25 cellular contexts compared by ENCODE assay signal in the genomic region with DNA sequence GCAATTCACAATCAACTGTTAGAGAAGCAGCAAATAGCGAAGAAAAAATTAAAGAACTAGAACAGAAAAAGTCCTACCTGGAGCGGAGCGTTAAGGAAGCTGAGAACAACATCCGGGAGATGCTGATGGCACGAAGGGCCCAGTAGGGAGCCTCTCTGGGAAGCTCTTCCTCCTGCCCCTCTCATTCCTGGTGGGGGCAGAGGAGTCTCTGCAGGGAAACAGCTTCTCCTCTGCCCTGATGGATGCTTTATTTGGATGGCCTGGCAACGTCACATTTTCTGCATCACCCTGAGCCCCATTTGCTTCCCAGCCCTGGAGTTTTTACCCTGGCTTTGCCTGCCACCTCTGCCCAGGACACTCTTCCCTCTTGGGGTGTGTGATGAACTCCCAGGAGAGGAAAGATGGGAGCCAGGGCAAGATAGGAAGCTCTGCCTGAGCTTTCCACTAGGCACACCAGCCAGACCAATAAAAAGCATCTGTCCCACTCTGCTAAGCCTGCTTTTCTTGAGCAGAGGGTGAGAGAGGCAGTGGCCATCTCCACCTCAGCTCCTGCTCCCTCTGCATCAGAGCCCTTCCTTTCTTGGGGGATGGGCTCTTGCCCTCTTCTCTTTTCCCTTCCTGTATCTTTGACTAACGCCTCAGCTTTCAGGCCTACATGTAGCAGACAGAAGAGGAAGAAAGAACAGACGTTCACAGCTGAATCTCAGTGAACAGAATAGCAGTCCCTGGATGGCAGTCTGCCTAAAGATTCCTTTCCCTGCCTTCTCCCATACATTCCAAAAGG. TPM values are rescaled to one million over a fixed set of nuclear protein-coding genes. Genes with fewer than 3 reads are reported as not detected.
DNase-seq lines count a peak whose midpoint lies in the region; ATAC-seq, FAIRE-seq and TF ChIP-seq lines count a peak whose summit lies in the region.
"Had no signal": no experiment of that assay in that cellular context is flagged by ENCODE, and none has a peak within 500 bp of the region (broad histone marks: within the 10 kb centered on the region; RNA-seq: fewer than 3 reads in every experiment).

No MANE protein-coding gene starts in this region.

- H3K27ac ChIP-seq in left lung = peak overlapping the region in 1 of 2 donors; percentile 21
- H3K27ac ChIP-seq in CD4-positive, alpha-beta memory T cell (ENCODE audit: low read depth, low read length) = no peak overlapping the region
- H3K27ac ChIP-seq: adrenal gland, coronary artery, gastroesophageal sphincter, SJSA1, thyroid gland had no signal

- H3K27ac Mint-ChIP-seq in CD4-positive, alpha-beta memory T cell = no peak overlapping the region
- H3K27ac Mint-ChIP-seq: stimulated activated naive CD8-positive, alpha-beta T cell treated with anti-CD3 and anti-CD28 coated beads, Interleukin-15, amount 100 ng/mL, for 72 hours had no signal

- no peak for TF ChIP-seq CTCF in left lung (IDR thresholded peaks at IDR 0.05)

- POLR2A ChIA-PET in CD4-positive, alpha-beta memory T cell (lab: Charles Lee; ENCODE audit: partially characterized antibody) = no interaction called here

- no peak overlapping the region for H3K4me3 Mint-ChIP-seq in CD4-positive, alpha-beta memory T cell
- H3K4me3 Mint-ChIP-seq: stimulated activated naive CD8-positive, alpha-beta T cell treated with anti-CD3 and anti-CD28 coated beads, Interleukin-15, amount 100 ng/mL, for 72 hours had no signal

- peaks cover 0 to 37% of the 10 kb centered on the region in 2 donors for H3K4me1 ChIP-seq in left lung
- no peaks in the 10 kb centered on the region for H3K4me1 ChIP-seq in CD4-positive, alpha-beta memory T cell (ENCODE audit: insufficient read depth, low read length)
- H3K4me1 ChIP-seq: adrenal gland, gastroesophageal sphincter, SJSA1, thyroid gland had no signal

- no peak for TF ChIP-seq POLR2A in H54 (IDR thresholded peaks at IDR 0.05; ENCODE audit: low read depth, low read length)

- peaks cover 2 to 6% of the 10 kb centered on the region in 2 donors for H3K27me3 Mint-ChIP-seq in CD4-positive, alpha-beta memory T cell

- DNase-seq in Ammon's horn (ENCODE audit: low spot score) (peak; percentile 45), H54 (ENCODE audit: insufficient read length, low spot score) (no peak), SKM-1 treated with dmso at 0.1 percent for 144 hours (lab: John Stamatoyannopoulos, UW; ENCODE audit: unreplicated experiment) (peak; percentile 68), left lung (no peak), NCI-H2196 treated with DMSO at 0.1 percent for 48 hours (lab: John Stamatoyannopoulos, UW; ENCODE audit: unreplicated experiment) (no peak)
- DNase-seq in central memory CD4-positive, alpha-beta T cell = no peak
- DNase-seq in activated CD8-positive, alpha-beta memory T cell treated with anti-CD3 and anti-CD28 coated beads for 24 hours = no peak
- no peak for DNase-seq in CD4-positive, alpha-beta memory T cell
- DNase-seq: activated CD4-positive, alpha-beta T cell treated with anti-CD3 and anti-CD28 coated beads for 4 hours; activated naive CD4-positive, alpha-beta T cell treated with Interleukin-2 at 50 U/mL for 16 hours; activated T-cell treated with anti-CD3 and anti-CD28 coated beads, Interleukin-2, amount 50 U/mL, for 48 hours; adrenal gland; mucosa of descending colon; NCI-H1417; NCI-H2081; NCI-H345; NCI-H748 treated with DMSO at 0.1 percent for 48 hours; PC-3; stimulated activated CD4-positive, alpha-beta T cell treated with anti-CD3 and anti-CD28 coated beads, Interleukin-15, amount 100 ng/mL, for 24 hours; stimulated activated naive CD8-positive, alpha-beta T cell treated with anti-CD3 and anti-CD28 coated beads, Interleukin-15, amount 100 ng/mL, for 72 hours; thyroid gland had no signal

- no peaks in the 10 kb centered on the region for H3K36me3 ChIP-seq in left lung
- no peaks in the 10 kb centered on the region for H3K36me3 ChIP-seq in CD4-positive, alpha-beta memory T cell (ENCODE audit: insufficient read depth, low read length)
- H3K36me3 ChIP-seq: adrenal gland, gastroesophageal sphincter, SJSA1, thyroid gland had no signal

- intact Hi-C loops in left lung (cut with DNase I) = no loop called here
- intact Hi-C loops in CD4-positive, alpha-beta memory T cell (cut with micrococcal nuclease) = no loop called here

- no peaks in the 10 kb centered on the region for H3K9me3 ChIP-seq in left lung
- H3K9me3 ChIP-seq in CD4-positive, alpha-beta memory T cell (ENCODE audit: control insufficient read depth in 1 of 2, low read length in 2 of 2) = no peaks in the 10 kb centered on the region
- H3K9me3 ChIP-seq: adrenal gland, gastroesophageal sphincter, mucosa of descending colon, SJSA1, thyroid gland had no signal

- no peaks in the 10 kb centered on the region for H3K36me3 Mint-ChIP-seq in CD4-positive, alpha-beta memory T cell

- H3K4me1 Mint-ChIP-seq in CD4-positive, alpha-beta memory T cell = no peaks in the 10 kb centered on the region
- H3K4me1 Mint-ChIP-seq: stimulated activated naive CD8-positive, alpha-beta T cell treated with anti-CD3 and anti-CD28 coated beads, Interleukin-15, amount 100 ng/mL, for 72 hours had no signal

- no peaks in the 10 kb centered on the region for H3K27me3 ChIP-seq in left lung
- H3K27me3 ChIP-seq in CD4-positive, alpha-beta memory T cell (ENCODE audit: insufficient read depth, low read length) = no peaks in the 10 kb centered on the region
- H3K27me3 ChIP-seq: adrenal gland, gastroesophageal sphincter, SJSA1, thyroid gland had no signal

- H3K4me3 ChIP-seq in left lung = no peak overlapping the region
- H3K4me3 ChIP-seq in CD4-positive, alpha-beta memory T cell (ENCODE audit: low read length in 2 of 2) = no peak overlapping the region
- H3K4me3 ChIP-seq: adrenal gland, coronary artery, gastroesophageal sphincter, mucosa of descending colon, SJSA1, thyroid gland had no signal

- CTCF ChIA-PET in CD4-positive, alpha-beta memory T cell (lab: Charles Lee; ENCODE audit: partially characterized antibody) = interaction anchor here (0.8 to 1.1 kb wide), 2 partner anchors 14 to 29 kb away, joined by 3 read pairs; no protein-coding TSS in a partner anchor

- peak; percentile 58 for ATAC-seq in left lung
- ATAC-seq: gastroesophageal sphincter; mucosa of descending colon; PC-3; stimulated activated naive CD8-positive, alpha-beta T cell treated with anti-CD3 and anti-CD28 coated beads, Interleukin-15, amount 100 ng/mL, for 72 hours had no signal

- peak; percentile 80 for FAIRE-seq in H54 (lab: Jason Lieb, UNC)
- FAIRE-seq: GM19239 had no signal

- H3K9me3 Mint-ChIP-seq in CD4-positive, alpha-beta memory T cell = no peaks in the 10 kb centered on the region
- H3K9me3 Mint-ChIP-seq: stimulated activated naive CD8-positive, alpha-beta T cell treated with anti-CD3 and anti-CD28 coated beads, Interleukin-15, amount 100 ng/mL, for 72 hours had no signal

RNA-seq across cellular contexts. Expression of a gene that starts 39.5 kb away (rescaled TPM):
- 10 to 100 TPM; 39.6 to 52.0 TPM for total RNA-seq in left lung
- under 1 TPM; 0.83 to 0.99 TPM for total RNA-seq in CD4-positive, alpha-beta memory T cell
- polyA plus RNA-seq in CD4-positive, alpha-beta memory T cell = under 1 TPM in 1 of 2 donors, not detected in 1; 0.29 TPM

Comparison
In these comparisons a context has a peak if more than half of its experiments do, and no peak if none do; other contexts are left out.
1. DNase-seq: peak in Ammon's horn (single experiment) and SKM-1 treated with dmso at 0.1 percent for 144 hours (single experiment); none in H54 (single experiment), left lung (0 of 2), central memory CD4-positive, alpha-beta T cell (single experiment), activated CD8-positive, alpha-beta memory T cell treated with anti-CD3 and anti-CD28 coated beads for 24 hours (single experiment), CD4-positive, alpha-beta memory T cell (0 of 5) and NCI-H2196 treated with DMSO at 0.1 percent for 48 hours (single experiment).
2. RNA of a gene that starts 39.5 kb away (total RNA-seq): 39.6 to 52.0 TPM in left lung; 0.83 to 0.99 TPM in CD4-positive, alpha-beta memory T cell; every median in the first group is over 10 times any median in the second.